Comparison of ENCODE assay signal across 27 cellular contexts in genomic region chr11:30312243-30312642, GRCh38.
"Had no signal": no experiment of that assay in that cellular context is flagged by ENCODE, and none has a peak within 500 bp of the region (broad histone marks: within the 10 kb centered on the region; RNA-seq: fewer than 3 reads in every experiment).

No MANE protein-coding gene starts in this region.

- DNase-seq: activated CD4-positive, alpha-beta T cell treated with anti-CD3 and anti-CD28 coated beads for 48 hours; activated CD4-positive, alpha-beta T cell treated with anti-CD3 and anti-CD28 coated beads, Interleukin-2, amount 50 U/mL, for 48 hours; activated CD4-positive, CD25-positive, alpha-beta regulatory T cell treated with anti-CD3 and anti-CD28 coated beads, Interleukin-2, amount 50 U/mL, for 72 hours; activated CD8-positive, alpha-beta memory T cell treated with anti-CD3 and anti-CD28 coated beads, Interleukin-2, amount 10 ng/mL, durations not matched to agents 7 days and 5 days; activated effector memory CD4-positive, alpha-beta T cell treated with anti-CD3 and anti-CD28 coated beads, Interleukin-2, amount 50 U/mL, for 16 hours; activated naive CD4-positive, alpha-beta T cell treated with Interleukin-2 at 50 U/mL for 16 hours; activated naive CD8-positive, alpha-beta T cell treated with anti-CD3 and anti-CD28 coated beads, Interleukin-2, amount 50 U/mL, for 24 hours; activated T-cell treated with anti-CD3 and anti-CD28 coated beads, Interleukin-2, amount 50 U/mL, for 24 hours; amygdala; brain microvascular endothelial cell; cerebellar nuclear complex; MM.1S; NCI-H1105; NCI-H1436; NCI-H1694 treated with DMSO at 0.1 percent for 48 hours; NCI-H2029 treated with DMSO at 0.1 percent for 48 hours; NCI-H345; NCI-H510A; NCI-H82; Peyer's patch; SHP77; SW 1271 had no signal

- H3K27me3 ChIP-seq: brain microvascular endothelial cell, Peyer's patch, SJSA1 had no signal

- ATAC-seq: activated CD8-positive, alpha-beta memory T cell treated with anti-CD3 and anti-CD28 coated beads, Interleukin-2, amount 10 ng/mL, durations not matched to agents 7 days and 5 days; activated naive CD4-positive, alpha-beta T cell treated with anti-CD3 and anti-CD28 coated beads, Interleukin-2, amount 50 U/mL, for 72 hours; activated naive CD8-positive, alpha-beta T cell treated with anti-CD3 and anti-CD28 coated beads, Interleukin-2, amount 50 U/mL, for 24 hours; SK-N-SH treated with all-trans-retinoic acid at 6 μM for 48 hours; WTC11 had no signal

- H3K36me3 ChIP-seq: brain microvascular endothelial cell, Peyer's patch, SJSA1 had no signal

- FAIRE-seq: colon had no signal

- H3K4me3 ChIP-seq: Peyer's patch, SJSA1 had no signal
